ENCODE assay signal across 9 cellular contexts in genomic region chr4:24913099-24913445, GRCh38. TPM values are rescaled to one million over a fixed set of nuclear protein-coding genes. Genes with fewer than 3 reads are reported as not detected.
DNase-seq lines count a peak whose midpoint lies in the region; ATAC-seq, FAIRE-seq and TF ChIP-seq lines count a peak whose summit lies in the region.
"Had no signal": no experiment of that assay in that cellular context is flagged by ENCODE, and none has a peak within 500 bp of the region (broad histone marks: within the 10 kb centered on the region; RNA-seq: fewer than 3 reads in every experiment).

No MANE protein-coding gene starts in this region.

- peaks cover 2% of the 10 kb centered on the region for H3K36me3 Mint-ChIP-seq in T-helper 1 cell treated with Interleukin-12 subunit alpha and Interleukin-12 subunit beta and Interleukin-4 antibody, amounts not matched to agents 30 μg/mL and 1 μg/mL, for 36 hours (ENCODE audit: low read depth)
- H3K36me3 Mint-ChIP-seq in memory B cell = no peaks in the 10 kb centered on the region

- no peak for FAIRE-seq in bronchial epithelial cell (lab: Jason Lieb, UNC)

- no peaks in the 10 kb centered on the region for H3K4me1 Mint-ChIP-seq in T-helper 1 cell treated with Interleukin-12 subunit alpha and Interleukin-12 subunit beta and Interleukin-4 antibody, amounts not matched to agents 30 μg/mL and 1 μg/mL, for 36 hours (ENCODE audit: low read depth)
- H3K4me1 Mint-ChIP-seq in memory B cell = peaks cover 2% of the 10 kb centered on the region

- peak overlapping the region; percentile 37 for H3K4me3 Mint-ChIP-seq in T-helper 1 cell treated with Interleukin-12 subunit alpha and Interleukin-12 subunit beta and Interleukin-4 antibody, amounts not matched to agents 30 μg/mL and 1 μg/mL, for 36 hours
- peak overlapping the region; percentile 33 for H3K4me3 Mint-ChIP-seq in memory B cell

- H3K27me3 ChIP-seq in bronchial epithelial cell (ENCODE audit: control insufficient read depth, insufficient read depth, low read length) = no peaks in the 10 kb centered on the region
- no peaks in the 10 kb centered on the region for H3K27me3 ChIP-seq in testis

- no peak for TF ChIP-seq POLR2A in testis (IDR thresholded peaks at IDR 0.05)

- no peak overlapping the region for H3K27ac Mint-ChIP-seq in T-helper 1 cell treated with Interleukin-12 subunit alpha and Interleukin-12 subunit beta and Interleukin-4 antibody, amounts not matched to agents 30 μg/mL and 1 μg/mL, for 36 hours
- H3K27ac Mint-ChIP-seq in memory B cell = no peak overlapping the region

- TF ChIP-seq CTCF in bronchial epithelial cell (IDR thresholded peaks at IDR 0.05; ENCODE audit: insufficient read depth, low read length, severe bottlenecking) (no peak), testis (IDR thresholded peaks at IDR 0.05) (no peak)

- intact Hi-C loops in testis (cut with DNase I; ENCODE audit: low total_unique reads) = no loop called here

- peaks cover 8% of the 10 kb centered on the region for H3K9me3 Mint-ChIP-seq in T-helper 1 cell treated with Interleukin-12 subunit alpha and Interleukin-12 subunit beta and Interleukin-4 antibody, amounts not matched to agents 30 μg/mL and 1 μg/mL, for 36 hours
- H3K9me3 Mint-ChIP-seq in memory B cell = peaks cover 7% of the 10 kb centered on the region

- no peak for DNase-seq in T-helper 1 cell
- no peak for DNase-seq in bronchial epithelial cell (ENCODE audit: low read depth)
- no peak for DNase-seq in memory B cell (ENCODE audit: low spot score in 2 of 2)
- peak; percentile 19 for DNase-seq in testis
- DNase-seq in amniotic stem cell (lab: John Stamatoyannopoulos, UW) = no peak
- DNase-seq: activated naive CD4-positive, alpha-beta T cell had no signal

- H3K4me1 ChIP-seq in testis = no peaks in the 10 kb centered on the region

- peaks cover 26% of the 10 kb centered on the region for H3K27me3 Mint-ChIP-seq in T-helper 1 cell treated with Interleukin-12 subunit alpha and Interleukin-12 subunit beta and Interleukin-4 antibody, amounts not matched to agents 30 μg/mL and 1 μg/mL, for 36 hours (ENCODE audit: low read depth)
- H3K27me3 Mint-ChIP-seq in memory B cell = peaks cover 21% of the 10 kb centered on the region

- H3K36me3 ChIP-seq in bronchial epithelial cell (ENCODE audit: control insufficient read depth, insufficient read depth, low read length) (peaks cover 5% of the 10 kb centered on the region), testis (ENCODE audit: low read depth, missing control alignments) (no peaks in the 10 kb centered on the region)

- peak overlapping the region in 1 of 2 donors; percentile 89 for H3K27ac ChIP-seq in testis

- WGBS in testis, 2 donors = 8 to 11% methylated on average over 7 to 20 of the region's 27 CpGs

- H3K9me3 ChIP-seq in testis = no peaks in the 10 kb centered on the region

- H3K4me3 ChIP-seq in bronchial epithelial cell (ENCODE audit: low read depth, low read length) = peak overlapping the region; percentile 42
- H3K4me3 ChIP-seq in testis = peak overlapping the region; percentile 44 to 71

- ATAC-seq in memory B cell (ENCODE audit: low read depth) (no peak), HG03439 (IDR thresholded peaks at IDR 0.05; ENCODE audit: unreplicated experiment) (no peak), HG03135 (IDR thresholded peaks at IDR 0.05; ENCODE audit: unreplicated experiment) (no peak)

RNA-seq across cellular contexts. Expression of gene CCDC149, which starts 0.2 kb away (rescaled TPM):
- 4.2 and 5.1 TPM in 2 replicates for total RNA-seq in bronchial epithelial cell
- total RNA-seq in testis = 10 to 100 TPM; 12.6 to 17.2 TPM
- polyA plus RNA-seq in testis (ENCODE audit: insufficient read depth, low read depth, low replicate concordance) = 9.4 TPM
